13 cellular contexts compared by ENCODE assay signal in the genomic region with DNA sequence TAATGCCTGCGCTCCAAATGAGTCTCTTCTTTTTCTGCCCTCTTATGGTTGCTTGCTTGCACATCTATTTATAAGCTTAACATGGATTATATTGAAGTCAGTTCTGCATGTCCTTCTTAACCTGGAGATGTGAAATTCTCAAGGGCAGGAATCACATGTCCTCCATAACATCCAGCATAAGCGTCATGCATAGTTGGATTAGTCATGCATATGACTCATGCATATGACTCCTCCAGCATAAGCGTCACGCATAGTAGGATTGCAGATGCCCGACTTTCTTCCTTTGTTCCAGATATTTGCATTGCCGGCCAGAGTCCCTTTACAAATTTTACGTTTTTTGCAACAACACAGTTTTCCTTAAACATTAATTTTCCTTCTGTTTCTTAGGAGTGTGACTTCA.
A peak's percentile ranks its signal among the peaks of the same experiment; 100 is the strongest.
DNase-seq lines count a peak whose midpoint lies in the region; ATAC-seq and TF ChIP-seq lines count a peak whose summit lies in the region.
"Had no signal": no experiment of that assay in that cellular context is flagged by ENCODE, and none has a peak within 500 bp of the region (broad histone marks: within the 10 kb centered on the region; RNA-seq: fewer than 3 reads in every experiment).

No MANE protein-coding gene starts in this region.

- H2AFZ ChIP-seq in mesenchymal stem cell (ENCODE audit: low read depth, low read length), result no peak overlapping the region
- no peak overlapping the region for H2AFZ ChIP-seq in MM.1S (ENCODE audit: low read length)

- no peaks in the 10 kb centered on the region for H3K9me2 ChIP-seq in MM.1S (replicated peaks; ENCODE audit: insufficient read depth, low read length)

- ATAC-seq in HG03520 (IDR thresholded peaks at IDR 0.05; ENCODE audit: unreplicated experiment), result no peak
- ATAC-seq: lower lobe of right lung, T-cell had no signal

- H2BK12ac ChIP-seq in mesenchymal stem cell (ENCODE audit: low read length in 2 of 2), result no peak overlapping the region

- H3K18ac ChIP-seq in mesenchymal stem cell (ENCODE audit: low read depth in 1 of 2, low read length in 2 of 2), result no peak overlapping the region

- TF ChIP-seq CTCF in astrocyte of the spinal cord (IDR thresholded peaks at IDR 0.05; ENCODE audit: low read depth, low read length) (no peak), MM.1S (IDR thresholded peaks at IDR 0.05; ENCODE audit: low read length) (no peak)

- DNase-seq in EL, result peak; percentile 78
- peak; percentile 24 for DNase-seq in LoVo (ENCODE audit: low spot score)
- peak; percentile 65 for DNase-seq in astrocyte of the spinal cord (ENCODE audit: low read depth, low spot score)
- peak; percentile 52 for DNase-seq in mesenchymal stem cell
- DNase-seq in MM.1S, result no peak
- no peak for DNase-seq in NCI-H748 (lab: John Stamatoyannopoulos, UW; ENCODE audit: unreplicated experiment)
- no peak for DNase-seq in cerebellar cortex (ENCODE audit: low spot score)
- DNase-seq: activated CD4-positive, CD25-positive, alpha-beta regulatory T cell treated with anti-CD3 and anti-CD28 coated beads, Interleukin-2, amount 50 U/mL, for 72 hours; lower lobe of right lung; stimulated activated naive CD4-positive, alpha-beta T cell treated with Interleukin-2 at 50 U/mL for 16 hours; T-cell had no signal

- H2BK15ac ChIP-seq in mesenchymal stem cell (ENCODE audit: low read depth, poor library complexity, severe bottlenecking), result no peak overlapping the region

- H3K27ac ChIP-seq in mesenchymal stem cell (ENCODE audit: low read length, poor library complexity, severe bottlenecking) (no peak overlapping the region), MM.1S (ENCODE audit: low read length) (no peak overlapping the region)
- H3K27ac ChIP-seq: BLaER1 treated with 17β-estradiol and CSF1 and Interleukin-3, amounts not matched to agents 10 nM and 100 nM; lower lobe of right lung had no signal

- H3K27me3 ChIP-seq in mesenchymal stem cell (ENCODE audit: control insufficient read depth in 1 of 2, insufficient read depth in 1 of 2, low read length in 2 of 2) (no peaks in the 10 kb centered on the region), MM.1S (replicated peaks; ENCODE audit: insufficient read depth, low read length) (no peaks in the 10 kb centered on the region)
- H3K27me3 ChIP-seq: BLaER1 treated with 17β-estradiol and CSF1 and Interleukin-3, amounts not matched to agents 10 nM and 100 nM had no signal

- H3K14ac ChIP-seq in mesenchymal stem cell (ENCODE audit: low read length in 2 of 2), result no peak overlapping the region

- H4K20me1 ChIP-seq in MM.1S (ENCODE audit: insufficient read depth, low read length), result no peaks in the 10 kb centered on the region
- H4K20me1 ChIP-seq: BLaER1 treated with 17β-estradiol and CSF1 and Interleukin-3, amounts not matched to agents 10 nM and 100 nM had no signal

- H3K79me1 ChIP-seq in mesenchymal stem cell (replicated peaks; ENCODE audit: low read length, poor library complexity, severe bottlenecking), result no peaks in the 10 kb centered on the region

- H3K9ac ChIP-seq in mesenchymal stem cell (ENCODE audit: low read length) (no peak overlapping the region), MM.1S (ENCODE audit: low read length) (no peak overlapping the region)
- H3K9ac ChIP-seq: BLaER1 treated with 17β-estradiol and CSF1 and Interleukin-3, amounts not matched to agents 10 nM and 100 nM had no signal

- H4K91ac ChIP-seq in mesenchymal stem cell (ENCODE audit: low read length), result no peak overlapping the region

- no peaks in the 10 kb centered on the region for H3F3A ChIP-seq in MM.1S (ENCODE audit: insufficient read depth, low read length)

- in situ Hi-C loops in astrocyte of the spinal cord (cut with HindIII; ENCODE audit: low sequenced_read_pairs), result no loop called here

- H3K36me3 ChIP-seq in mesenchymal stem cell (ENCODE audit: control insufficient read depth in 1 of 2, insufficient read depth in 2 of 2, low read depth in 1 of 2, low read length in 2 of 2) (peaks cover 0 to 2% of the 10 kb centered on the region in 2 experiments), MM.1S (replicated peaks; ENCODE audit: insufficient read depth, low read length) (no peaks in the 10 kb centered on the region)
- H3K36me3 ChIP-seq: BLaER1 treated with 17β-estradiol and CSF1 and Interleukin-3, amounts not matched to agents 10 nM and 100 nM; lower lobe of right lung had no signal

- no peaks in the 10 kb centered on the region for H3K79me2 ChIP-seq in MM.1S (ENCODE audit: low read length)

- H2BK120ac ChIP-seq in mesenchymal stem cell (ENCODE audit: low read depth, low read length), result no peak overlapping the region

- H3K4me1 ChIP-seq in mesenchymal stem cell (ENCODE audit: control insufficient read depth, insufficient read depth, low read depth, low read length) (no peaks in the 10 kb centered on the region), MM.1S (ENCODE audit: low read length) (no peaks in the 10 kb centered on the region)
- H3K4me1 ChIP-seq: BLaER1 treated with 17β-estradiol and CSF1 and Interleukin-3, amounts not matched to agents 10 nM and 100 nM; lower lobe of right lung had no signal

- H3K4me2 ChIP-seq in mesenchymal stem cell (ENCODE audit: low read length, poor library complexity, severe bottlenecking) (no peak overlapping the region), MM.1S (ENCODE audit: low read depth, low read length) (no peak overlapping the region)
- H3K4me2 ChIP-seq: BLaER1 treated with 17β-estradiol and CSF1 and Interleukin-3, amounts not matched to agents 10 nM and 100 nM had no signal

- no peak overlapping the region for H3K4me3 ChIP-seq in astrocyte of the spinal cord (ENCODE audit: low read depth, low read length)
- H3K4me3 ChIP-seq in mesenchymal stem cell (ENCODE audit: insufficient read depth in 1 of 2, low read depth in 1 of 2, low read length in 2 of 2), result no peak overlapping the region
- no peak overlapping the region for H3K4me3 ChIP-seq in MM.1S (ENCODE audit: low read length)
- H3K4me3 ChIP-seq: BLaER1 treated with 17β-estradiol and CSF1 and Interleukin-3, amounts not matched to agents 10 nM and 100 nM; lower lobe of right lung had no signal

- no peak overlapping the region for H4K8ac ChIP-seq in mesenchymal stem cell (ENCODE audit: low read length)

- WGBS in mesenchymal stem cell, result 85% methylated on average over 6 of the region's 7 CpGs

- no peak overlapping the region for H2BK5ac ChIP-seq in mesenchymal stem cell (ENCODE audit: low read depth, low read length, poor library complexity, severe bottlenecking)

- H3K9me3 ChIP-seq in mesenchymal stem cell (ENCODE audit: control insufficient read depth, low read length), result peaks cover 19% of the 10 kb centered on the region
- H3K9me3 ChIP-seq in MM.1S (replicated peaks; ENCODE audit: insufficient read depth, low read length), result no peaks in the 10 kb centered on the region

- H3K4ac ChIP-seq in mesenchymal stem cell (ENCODE audit: low read depth in 1 of 2, low read length in 2 of 2), result no peak overlapping the region

- no peak overlapping the region for H2AK5ac ChIP-seq in mesenchymal stem cell (ENCODE audit: low read length, severe bottlenecking)

- H3K23ac ChIP-seq in mesenchymal stem cell (ENCODE audit: low read length in 2 of 2), result no peak overlapping the region

Comparison
In these comparisons a context has a peak if more than half of its experiments do, and no peak if none do; other contexts are left out.
1. DNase-seq: peak in EL (single experiment), LoVo (single experiment), astrocyte of the spinal cord (single experiment) and mesenchymal stem cell (single experiment); none in MM.1S (single experiment), NCI-H748 (single experiment) and cerebellar cortex (single experiment).